Comparison of ENCODE assay signal across 8 cellular contexts in genomic region chr15:77633134-77633912, GRCh38. TPM values are rescaled to one million over a fixed set of nuclear protein-coding genes. Genes with fewer than 3 reads are reported as not detected.
DNase-seq lines count a peak whose midpoint lies in the region; ATAC-seq and TF ChIP-seq lines count a peak whose summit lies in the region.

No MANE protein-coding gene starts in this region.

- no peaks in the 10 kb centered on the region for H3K4me1 ChIP-seq in GM23248 (ENCODE audit: insufficient read depth)

- H2AFZ ChIP-seq in GM23248 = peak overlapping the region; percentile 86

- in situ Hi-C loops in GM23248 (cut with MboI) = no loop called here
- in situ Hi-C loops in astrocyte of the spinal cord (cut with HindIII; ENCODE audit: low sequenced_read_pairs) = no loop called here

- H3F3A ChIP-seq in GM23248 (ENCODE audit: insufficient read depth) = no peaks in the 10 kb centered on the region

- H4K20me1 ChIP-seq in GM23248 (ENCODE audit: insufficient read depth) = no peaks in the 10 kb centered on the region

- H3K9me2 ChIP-seq in GM23248 (ENCODE audit: insufficient read depth) = no peaks in the 10 kb centered on the region

- H3K36me3 ChIP-seq in GM23248 (ENCODE audit: low read depth) = no peaks in the 10 kb centered on the region

- no peak overlapping the region for H3K27ac ChIP-seq in GM23248

- peak overlapping the region; percentile 70 for H3K4me3 ChIP-seq in GM23248
- H3K4me3 ChIP-seq in NB4 (ENCODE audit: low read depth, low read length) = no peak overlapping the region
- peak overlapping the region; percentile 24 for H3K4me3 ChIP-seq in astrocyte of the spinal cord (ENCODE audit: low read depth, low read length)

- TF ChIP-seq POLR2A in NB4 (IDR thresholded peaks at IDR 0.05; ENCODE audit: extremely low read depth, insufficient read length) = no peak

- H3K27me3 ChIP-seq in GM23248 (replicated peaks; ENCODE audit: insufficient read depth) = peaks cover 43% of the 10 kb centered on the region

- TF ChIP-seq CTCF in NB4 (IDR thresholded peaks at IDR 0.05; ENCODE audit: low read depth, low read length) (peak; percentile 97), astrocyte of the spinal cord (IDR thresholded peaks at IDR 0.05; ENCODE audit: low read depth, low read length) (peak; percentile 100)

- peak; percentile 10 for DNase-seq in DMS153 treated with DMSO at 0.1 percent for 48 hours (lab: John Stamatoyannopoulos, UW; ENCODE audit: unreplicated experiment)
- peak; percentile 93 for DNase-seq in GM23248
- DNase-seq in NB4 (ENCODE audit: low read depth) = peak; percentile 84
- peak in 3 of 5 experiments; percentile 22 to 43 (median 28) for DNase-seq in T-helper 2 cell
- DNase-seq in astrocyte of the spinal cord (ENCODE audit: low read depth, low spot score) = peak; percentile 72
- DNase-seq in hypothalamus (lab: John Stamatoyannopoulos, UW) = peak in 50 of 51 donors; percentile 47 to 95 (median 83)
- peak; percentile 97 for DNase-seq in retina

- no peak for ATAC-seq in GM21786 (IDR thresholded peaks at IDR 0.05; ENCODE audit: unreplicated experiment)

- no peaks in the 10 kb centered on the region for H3K79me2 ChIP-seq in GM23248 (ENCODE audit: insufficient read depth)

- no peaks in the 10 kb centered on the region for H3K9me3 ChIP-seq in GM23248 (ENCODE audit: low read depth)

- peak overlapping the region; percentile 37; the same call in 1 of the 2 replicates for H3K9ac ChIP-seq in GM23248

- peak overlapping the region; percentile 59 for H3K4me2 ChIP-seq in GM23248 (ENCODE audit: unreplicated experiment)

- WGBS in GM23248 (ENCODE audit: low coverage in 1 of 2, low lambda C conversion rate in 2 of 2, missing lambda C conversion rate in 2 of 2), 2 experiments = 1 to 2% methylated on average over 47 to 55 of the region's 55 CpGs

RNA-seq across cellular contexts. Expression of gene LINGO1, which starts 0.6 kb away (rescaled TPM):
- total RNA-seq in GM23248 (2014; rRNA removed; shearing (Covaris generic)) = not detected in 2 replicates
- not detected in 2 replicates for polyA plus RNA-seq in GM23248 (2016; fragmentation: Nextera tagmentation; extraction: Ambion mirVana)

Comparison
In these comparisons a context has a peak if more than half of its experiments do, and no peak if none do; other contexts are left out.
1. DNase-seq: peak in every context shown above with its lines; median percentile 97 in retina; 93 in GM23248; 84 in NB4; 83 in hypothalamus; 72 in astrocyte of the spinal cord; 28 in T-helper 2 cell; 10 in DMS153 treated with DMSO at 0.1 percent for 48 hours.